2 cellular contexts compared by ENCODE assay signal in genomic region chr6:119034827-119035458, GRCh38.
TF ChIP-seq lines count a peak whose summit lies in the region.

No MANE protein-coding gene starts in this region.

TF ChIP-seq in H1, 55 proteins besides CTCF, POLR2A, EP300 and RAD21 (continued from another document and continues in another):
- TF ChIP-seq NANOG (IDR thresholded peaks at IDR 0.05; ENCODE audit: insufficient read depth, low read depth, low read length, poor library complexity, severe bottlenecking) (no peak), ASH2L (IDR thresholded peaks at IDR 0.05; ENCODE audit: low read length) (no peak), FOSL1 (IDR thresholded peaks at IDR 0.05; ENCODE audit: insufficient read depth, low read depth, low read length) (no peak), HDAC6 (IDR thresholded peaks at IDR 0.05; ENCODE audit: low read depth, low read length) (no peak), CHD2 (IDR thresholded peaks at IDR 0.05; ENCODE audit: low read length) (no peak), MAFK (IDR thresholded peaks at IDR 0.05; ENCODE audit: low read depth, low read length) (no peak), YY1 (IDR thresholded peaks at IDR 0.05; ENCODE audit: low read depth, low read length) (no peak), SP2 (IDR thresholded peaks at IDR 0.05; ENCODE audit: low read length) (no peak), SP1 (IDR thresholded peaks at IDR 0.05; ENCODE audit: low read depth, low read length) (no peak; the same call in 1 of the 2 replicates), RNF2 (IDR thresholded peaks at IDR 0.05; ENCODE audit: borderline replicate concordance, low read depth, low read length, missing control alignments, poor library complexity, severe bottlenecking) (no peak), KDM1A (IDR thresholded peaks at IDR 0.05; ENCODE audit: borderline replicate concordance, low read length) (no peak), GABPA (IDR thresholded peaks at IDR 0.05; ENCODE audit: borderline replicate concordance, insufficient read depth, low read length) (no peak), TEAD4 (IDR thresholded peaks at IDR 0.05; ENCODE audit: low read depth, low read length) (peak; percentile 85), HDAC2 (IDR thresholded peaks at IDR 0.05; ENCODE audit: borderline replicate concordance in 1 of 2, low read depth in 2 of 2, low read length in 2 of 2) (no peak)
- TF ChIP-seq, protein P1, sequence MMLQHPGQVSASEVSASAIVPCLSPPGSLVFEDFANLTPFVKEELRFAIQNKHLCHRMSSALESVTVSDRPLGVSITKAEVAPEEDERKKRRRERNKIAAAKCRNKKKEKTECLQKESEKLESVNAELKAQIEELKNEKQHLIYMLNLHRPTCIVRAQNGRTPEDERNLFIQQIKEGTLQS (IDR thresholded peaks at IDR 0.05; ENCODE audit: insufficient read depth, low read depth, low read length) = no peak
- TF ChIP-seq, protein P2, sequence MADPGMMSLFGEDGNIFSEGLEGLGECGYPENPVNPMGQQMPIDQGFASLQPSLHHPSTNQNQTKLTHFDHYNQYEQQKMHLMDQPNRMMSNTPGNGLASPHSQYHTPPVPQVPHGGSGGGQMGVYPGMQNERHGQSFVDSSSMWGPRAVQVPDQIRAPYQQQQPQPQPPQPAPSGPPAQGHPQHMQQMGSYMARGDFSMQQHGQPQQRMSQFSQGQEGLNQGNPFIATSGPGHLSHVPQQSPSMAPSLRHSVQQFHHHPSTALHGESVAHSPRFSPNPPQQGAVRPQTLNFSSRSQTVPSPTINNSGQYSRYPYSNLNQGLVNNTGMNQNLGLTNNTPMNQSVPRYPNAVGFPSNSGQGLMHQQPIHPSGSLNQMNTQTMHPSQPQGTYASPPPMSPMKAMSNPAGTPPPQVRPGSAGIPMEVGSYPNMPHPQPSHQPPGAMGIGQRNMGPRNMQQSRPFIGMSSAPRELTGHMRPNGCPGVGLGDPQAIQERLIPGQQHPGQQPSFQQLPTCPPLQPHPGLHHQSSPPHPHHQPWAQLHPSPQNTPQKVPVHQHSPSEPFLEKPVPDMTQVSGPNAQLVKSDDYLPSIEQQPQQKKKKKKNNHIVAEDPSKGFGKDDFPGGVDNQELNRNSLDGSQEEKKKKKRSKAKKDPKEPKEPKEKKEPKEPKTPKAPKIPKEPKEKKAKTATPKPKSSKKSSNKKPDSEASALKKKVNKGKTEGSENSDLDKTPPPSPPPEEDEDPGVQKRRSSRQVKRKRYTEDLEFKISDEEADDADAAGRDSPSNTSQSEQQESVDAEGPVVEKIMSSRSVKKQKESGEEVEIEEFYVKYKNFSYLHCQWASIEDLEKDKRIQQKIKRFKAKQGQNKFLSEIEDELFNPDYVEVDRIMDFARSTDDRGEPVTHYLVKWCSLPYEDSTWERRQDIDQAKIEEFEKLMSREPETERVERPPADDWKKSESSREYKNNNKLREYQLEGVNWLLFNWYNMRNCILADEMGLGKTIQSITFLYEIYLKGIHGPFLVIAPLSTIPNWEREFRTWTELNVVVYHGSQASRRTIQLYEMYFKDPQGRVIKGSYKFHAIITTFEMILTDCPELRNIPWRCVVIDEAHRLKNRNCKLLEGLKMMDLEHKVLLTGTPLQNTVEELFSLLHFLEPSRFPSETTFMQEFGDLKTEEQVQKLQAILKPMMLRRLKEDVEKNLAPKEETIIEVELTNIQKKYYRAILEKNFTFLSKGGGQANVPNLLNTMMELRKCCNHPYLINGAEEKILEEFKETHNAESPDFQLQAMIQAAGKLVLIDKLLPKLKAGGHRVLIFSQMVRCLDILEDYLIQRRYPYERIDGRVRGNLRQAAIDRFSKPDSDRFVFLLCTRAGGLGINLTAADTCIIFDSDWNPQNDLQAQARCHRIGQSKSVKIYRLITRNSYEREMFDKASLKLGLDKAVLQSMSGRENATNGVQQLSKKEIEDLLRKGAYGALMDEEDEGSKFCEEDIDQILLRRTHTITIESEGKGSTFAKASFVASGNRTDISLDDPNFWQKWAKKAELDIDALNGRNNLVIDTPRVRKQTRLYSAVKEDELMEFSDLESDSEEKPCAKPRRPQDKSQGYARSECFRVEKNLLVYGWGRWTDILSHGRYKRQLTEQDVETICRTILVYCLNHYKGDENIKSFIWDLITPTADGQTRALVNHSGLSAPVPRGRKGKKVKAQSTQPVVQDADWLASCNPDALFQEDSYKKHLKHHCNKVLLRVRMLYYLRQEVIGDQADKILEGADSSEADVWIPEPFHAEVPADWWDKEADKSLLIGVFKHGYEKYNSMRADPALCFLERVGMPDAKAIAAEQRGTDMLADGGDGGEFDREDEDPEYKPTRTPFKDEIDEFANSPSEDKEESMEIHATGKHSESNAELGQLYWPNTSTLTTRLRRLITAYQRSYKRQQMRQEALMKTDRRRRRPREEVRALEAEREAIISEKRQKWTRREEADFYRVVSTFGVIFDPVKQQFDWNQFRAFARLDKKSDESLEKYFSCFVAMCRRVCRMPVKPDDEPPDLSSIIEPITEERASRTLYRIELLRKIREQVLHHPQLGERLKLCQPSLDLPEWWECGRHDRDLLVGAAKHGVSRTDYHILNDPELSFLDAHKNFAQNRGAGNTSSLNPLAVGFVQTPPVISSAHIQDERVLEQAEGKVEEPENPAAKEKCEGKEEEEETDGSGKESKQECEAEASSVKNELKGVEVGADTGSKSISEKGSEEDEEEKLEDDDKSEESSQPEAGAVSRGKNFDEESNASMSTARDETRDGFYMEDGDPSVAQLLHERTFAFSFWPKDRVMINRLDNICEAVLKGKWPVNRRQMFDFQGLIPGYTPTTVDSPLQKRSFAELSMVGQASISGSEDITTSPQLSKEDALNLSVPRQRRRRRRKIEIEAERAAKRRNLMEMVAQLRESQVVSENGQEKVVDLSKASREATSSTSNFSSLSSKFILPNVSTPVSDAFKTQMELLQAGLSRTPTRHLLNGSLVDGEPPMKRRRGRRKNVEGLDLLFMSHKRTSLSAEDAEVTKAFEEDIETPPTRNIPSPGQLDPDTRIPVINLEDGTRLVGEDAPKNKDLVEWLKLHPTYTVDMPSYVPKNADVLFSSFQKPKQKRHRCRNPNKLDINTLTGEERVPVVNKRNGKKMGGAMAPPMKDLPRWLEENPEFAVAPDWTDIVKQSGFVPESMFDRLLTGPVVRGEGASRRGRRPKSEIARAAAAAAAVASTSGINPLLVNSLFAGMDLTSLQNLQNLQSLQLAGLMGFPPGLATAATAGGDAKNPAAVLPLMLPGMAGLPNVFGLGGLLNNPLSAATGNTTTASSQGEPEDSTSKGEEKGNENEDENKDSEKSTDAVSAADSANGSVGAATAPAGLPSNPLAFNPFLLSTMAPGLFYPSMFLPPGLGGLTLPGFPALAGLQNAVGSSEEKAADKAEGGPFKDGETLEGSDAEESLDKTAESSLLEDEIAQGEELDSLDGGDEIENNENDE (IDR thresholded peaks at IDR 0.05; ENCODE audit: insufficient replicate concordance, low read length) = peak; percentile 35
- TF ChIP-seq, protein P3, sequence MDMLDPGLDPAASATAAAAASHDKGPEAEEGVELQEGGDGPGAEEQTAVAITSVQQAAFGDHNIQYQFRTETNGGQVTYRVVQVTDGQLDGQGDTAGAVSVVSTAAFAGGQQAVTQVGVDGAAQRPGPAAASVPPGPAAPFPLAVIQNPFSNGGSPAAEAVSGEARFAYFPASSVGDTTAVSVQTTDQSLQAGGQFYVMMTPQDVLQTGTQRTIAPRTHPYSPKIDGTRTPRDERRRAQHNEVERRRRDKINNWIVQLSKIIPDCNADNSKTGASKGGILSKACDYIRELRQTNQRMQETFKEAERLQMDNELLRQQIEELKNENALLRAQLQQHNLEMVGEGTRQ (IDR thresholded peaks at IDR 0.05; ENCODE audit: low read length) = no peak

TF ChIP-seq in SK-N-SH, 30 proteins besides CTCF, POLR2A, EP300 and RAD21 (continued from another document):
- TF ChIP-seq, protein P4, sequence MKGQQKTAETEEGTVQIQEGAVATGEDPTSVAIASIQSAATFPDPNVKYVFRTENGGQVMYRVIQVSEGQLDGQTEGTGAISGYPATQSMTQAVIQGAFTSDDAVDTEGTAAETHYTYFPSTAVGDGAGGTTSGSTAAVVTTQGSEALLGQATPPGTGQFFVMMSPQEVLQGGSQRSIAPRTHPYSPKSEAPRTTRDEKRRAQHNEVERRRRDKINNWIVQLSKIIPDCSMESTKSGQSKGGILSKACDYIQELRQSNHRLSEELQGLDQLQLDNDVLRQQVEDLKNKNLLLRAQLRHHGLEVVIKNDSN (IDR thresholded peaks at IDR 0.05; ENCODE audit: borderline replicate concordance, low read depth) = no peak
- TF ChIP-seq GATA2 (CRISPR knock-in tag; IDR thresholded peaks at IDR 0.05) = no peak
- no peak for TF ChIP-seq SMC3 (IDR thresholded peaks at IDR 0.05; ENCODE audit: low read depth, low read length)
- no peak for TF ChIP-seq TCF12 (IDR thresholded peaks at IDR 0.05)
- TF ChIP-seq MXI1 (IDR thresholded peaks at IDR 0.05; ENCODE audit: low read depth, low read length) = no peak
- no peak for TF ChIP-seq EZH2phosphoT487 (IDR thresholded peaks at IDR 0.05; ENCODE audit: borderline replicate concordance, low read depth)
- no peak for TF ChIP-seq PBX3 (IDR thresholded peaks at IDR 0.05)
- no peak for TF ChIP-seq FOXJ3 (CRISPR knock-in tag; IDR thresholded peaks at IDR 0.05)
- TF ChIP-seq ZBTB33 (IDR thresholded peaks at IDR 0.05; ENCODE audit: borderline replicate concordance, low read depth) = no peak
- no peak for TF ChIP-seq FOXM1 (IDR thresholded peaks at IDR 0.05; ENCODE audit: low read depth)
- no peak for TF ChIP-seq SIN3A (IDR thresholded peaks at IDR 0.05; ENCODE audit: borderline replicate concordance, low read depth, low read length)
- TF ChIP-seq RXRA (IDR thresholded peaks at IDR 0.05; ENCODE audit: borderline replicate concordance, low read depth) = no peak
- TF ChIP-seq TEAD4 (IDR thresholded peaks at IDR 0.05; ENCODE audit: borderline replicate concordance, insufficient read depth) = no peak
- TF ChIP-seq MEF2A (IDR thresholded peaks at IDR 0.05; ENCODE audit: borderline replicate concordance, low read depth) = no peak
- TF ChIP-seq NFIC (IDR thresholded peaks at IDR 0.05; ENCODE audit: borderline replicate concordance) = no peak
- no peak for TF ChIP-seq FOSL2 (IDR thresholded peaks at IDR 0.05; ENCODE audit: borderline replicate concordance, low read depth)
- no peak for TF ChIP-seq CHD2 (IDR thresholded peaks at IDR 0.05; ENCODE audit: low read length, partially characterized antibody)
- TF ChIP-seq RFX5 (IDR thresholded peaks at IDR 0.05; ENCODE audit: low read length) = no peak
